In the genomic region with DNA sequence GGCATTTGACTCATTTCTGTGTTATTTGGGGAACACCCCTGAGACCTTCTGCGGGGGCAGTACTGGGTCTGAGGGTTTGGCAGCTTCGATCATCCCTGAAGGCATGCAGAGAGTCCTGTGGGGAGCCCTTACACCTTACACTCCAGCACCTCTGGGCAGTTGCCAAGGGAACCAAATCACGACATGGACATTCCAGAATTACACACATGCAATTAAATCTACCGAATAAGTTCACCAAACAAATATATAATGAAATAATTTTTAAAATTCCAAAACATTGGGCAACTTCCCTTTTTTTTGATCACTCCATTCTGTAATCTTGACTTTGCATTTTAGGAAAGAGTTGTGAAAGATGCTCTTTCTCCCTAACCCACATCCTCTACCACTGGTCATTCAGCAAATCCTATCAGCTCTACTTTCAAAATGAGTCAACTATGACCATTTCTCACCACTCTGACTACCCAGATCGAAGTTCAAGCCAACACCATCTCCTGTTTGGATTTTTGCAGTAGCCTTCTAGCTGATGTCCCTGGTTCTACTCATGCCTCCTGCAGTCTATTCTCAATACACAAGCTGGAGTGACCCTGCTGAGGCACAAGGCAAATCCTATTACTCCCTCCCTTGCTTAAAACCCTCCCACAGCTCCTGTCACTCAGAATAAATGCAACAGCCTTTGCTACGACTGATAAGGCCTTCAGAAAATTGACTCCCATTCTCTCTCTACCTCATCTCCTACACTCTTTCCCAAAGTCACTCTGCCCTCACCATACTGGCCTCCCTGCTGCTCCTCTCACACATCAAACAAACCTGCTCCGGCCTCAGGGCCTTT, we compare ENCODE assay signal across 11 cellular contexts.
DNase-seq lines count a peak whose midpoint lies in the region; ATAC-seq, FAIRE-seq and TF ChIP-seq lines count a peak whose summit lies in the region.
"Had no signal": no experiment of that assay in that cellular context is flagged by ENCODE, and none has a peak within 500 bp of the region (broad histone marks: within the 10 kb centered on the region; RNA-seq: fewer than 3 reads in every experiment).

No MANE protein-coding gene starts in this region.

- H3K4me1 ChIP-seq in A673 (ENCODE audit: insufficient read depth, low read length, poor library complexity, severe bottlenecking) (peaks cover 17% of the 10 kb centered on the region), Loucy (ENCODE audit: insufficient read depth, low read length, poor library complexity, severe bottlenecking) (no peaks in the 10 kb centered on the region), SJCRH30 (no peaks in the 10 kb centered on the region)

- H3K27me3 ChIP-seq in A673 (replicated peaks; ENCODE audit: insufficient read depth, low read depth, low read length, poor library complexity) (no peaks in the 10 kb centered on the region), Loucy (ENCODE audit: insufficient read depth, low read length, poor library complexity, severe bottlenecking) (no peaks in the 10 kb centered on the region), SJCRH30 (no peaks in the 10 kb centered on the region)
- H3K27me3 ChIP-seq: adrenal gland had no signal

- DNase-seq in A673 (ENCODE audit: low spot score) (peak; percentile 65), cardiac fibroblast (ENCODE audit: low read depth in 2 of 2) (peak; percentile 80 to 90), SJCRH30 (no peak), DMS114 treated with DMSO at 0.1 percent for 48 hours (lab: John Stamatoyannopoulos, UW; ENCODE audit: unreplicated experiment) (no peak), D721Med (ENCODE audit: insufficient read length, low spot score) (no peak), cerebellar nuclear complex (lab: John Stamatoyannopoulos, UW) (no peak)
- DNase-seq: immature natural killer cell; stimulated activated CD4-positive, alpha-beta T cell treated with anti-CD3 and anti-CD28 coated beads, Interleukin-2, amount 100 ng/mL, for 48 hours had no signal

- H3K27ac ChIP-seq in A673 (ENCODE audit: low read depth, low read length, poor library complexity, severe bottlenecking) (no peak overlapping the region), SJCRH30 (no peak overlapping the region)
- H3K27ac ChIP-seq: adrenal gland had no signal

- no peak overlapping the region for H3K9ac ChIP-seq in Loucy (ENCODE audit: low read depth, low read length, poor library complexity, severe bottlenecking)

- no peaks in the 10 kb centered on the region for H3K9me2 ChIP-seq in Loucy (replicated peaks; ENCODE audit: low read depth, low read length)

- H3K9me3 ChIP-seq in A673 (ENCODE audit: low read depth, low read length, poor library complexity, severe bottlenecking), result no peaks in the 10 kb centered on the region
- no peaks in the 10 kb centered on the region for H3K9me3 ChIP-seq in Loucy (ENCODE audit: insufficient read depth, low read depth, low read length)
- H3K9me3 ChIP-seq in SJCRH30 (replicated peaks), result no peaks in the 10 kb centered on the region
- H3K9me3 ChIP-seq: adrenal gland had no signal

- H3K4me2 ChIP-seq in Loucy (ENCODE audit: low read depth, low read length, poor library complexity, severe bottlenecking), result no peak overlapping the region

- POLR2A ChIA-PET in A673 (lab: Charles Lee; ENCODE audit: low non-redundant PET), result interaction anchor here (0.7 kb wide), 1 partner anchor 190 kb away, joined by 6 read pairs; no protein-coding TSS in a partner anchor

- H3K4me3 ChIP-seq in A673 (ENCODE audit: low read depth, low read length, poor library complexity, severe bottlenecking) (no peak overlapping the region), Loucy (ENCODE audit: low read length, poor library complexity, severe bottlenecking) (no peak overlapping the region), cardiac fibroblast (replicated peaks in 1 of 2; ENCODE audit: low read depth in 2 of 2, low read length in 2 of 2) (peak overlapping the region in 1 of 2 donors; percentile 3), SJCRH30 (no peak overlapping the region)
- H3K4me3 ChIP-seq: adrenal gland had no signal

- no TSS peak for BruUV-seq in A673 (replicated peaks; lab: Mats Ljungman, UMichigan)

- ATAC-seq in GM21529 (IDR thresholded peaks at IDR 0.05; ENCODE audit: unreplicated experiment), result peak; percentile 68

- no peaks in the 10 kb centered on the region for H3F3A ChIP-seq in Loucy (ENCODE audit: low read depth)

- FAIRE-seq in D721Med (lab: Jason Lieb, UNC), result no peak

- H3K79me2 ChIP-seq in Loucy (ENCODE audit: insufficient read depth, low read length), result no peaks in the 10 kb centered on the region

- intact Hi-C loops in A673 (cut with micrococcal nuclease; ENCODE audit: unreplicated experiment), result loop anchor here (5.0 to 10.0 kb wide), 4 partner anchors 158 to 529 kb away; no protein-coding TSS in a partner anchor

- CTCF ChIA-PET in A673 (lab: Charles Lee), result interaction anchor here (0.6 kb wide), 1 partner anchor 529 kb away, joined by 6 read pairs; no protein-coding TSS in a partner anchor

- TF ChIP-seq CTCF in A673 (conservative IDR thresholded peaks at IDR 0.05; ENCODE audit: low read depth, low read length), result no peak
- TF ChIP-seq CTCF in Loucy (conservative IDR thresholded peaks at IDR 0.05; ENCODE audit: low read length), result no peak
- TF ChIP-seq CTCF in cardiac fibroblast (IDR thresholded peaks at IDR 0.05; ENCODE audit: low read depth, low read length), result no peak
- no peak for TF ChIP-seq CTCF in D721Med (IDR thresholded peaks at IDR 0.05; ENCODE audit: insufficient read depth, missing control alignments)

- peak overlapping the region; percentile 86 for H2AFZ ChIP-seq in Loucy (ENCODE audit: low read length)

- no peaks in the 10 kb centered on the region for H4K20me1 ChIP-seq in Loucy (ENCODE audit: insufficient read depth, low read length, poor library complexity, severe bottlenecking)

- H3K36me3 ChIP-seq in A673 (ENCODE audit: insufficient read depth, low read length, poor library complexity, severe bottlenecking), result no peaks in the 10 kb centered on the region
- H3K36me3 ChIP-seq in Loucy (ENCODE audit: insufficient read depth, low read length), result no peaks in the 10 kb centered on the region
- no peaks in the 10 kb centered on the region for H3K36me3 ChIP-seq in SJCRH30
- H3K36me3 ChIP-seq: adrenal gland had no signal

Comparison
In these comparisons a context has a peak if more than half of its experiments do, and no peak if none do; other contexts are left out.
1. DNase-seq: peak in A673 (single experiment) and cardiac fibroblast (2 of 2); none in SJCRH30 (0 of 2), DMS114 treated with DMSO at 0.1 percent for 48 hours (single experiment), D721Med (single experiment) and cerebellar nuclear complex (0 of 2).